10 cellular contexts compared by ENCODE assay signal in the genomic region with DNA sequence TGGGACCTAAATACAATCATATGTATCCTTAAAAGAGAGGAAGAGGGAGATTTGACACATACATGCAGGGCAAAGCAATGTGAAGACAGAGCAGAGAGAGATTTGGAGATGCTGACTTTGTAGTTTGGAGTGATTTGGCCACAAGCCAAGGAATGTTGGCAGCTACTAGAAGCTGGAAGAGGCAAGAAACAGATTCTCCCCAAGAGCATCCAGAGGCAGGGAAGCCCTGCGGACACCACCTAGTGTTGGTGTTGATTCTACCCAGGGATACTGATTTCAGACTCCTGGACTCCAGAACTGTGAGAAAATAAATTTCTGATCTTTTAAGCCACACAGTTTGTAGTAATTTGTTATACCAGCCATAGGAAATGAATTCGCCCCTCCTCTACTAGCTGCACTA.
DNase-seq lines count a peak whose midpoint lies in the region; ATAC-seq and TF ChIP-seq lines count a peak whose summit lies in the region.
"Had no signal": no experiment of that assay in that cellular context is flagged by ENCODE, and none has a peak within 500 bp of the region (broad histone marks: within the 10 kb centered on the region; RNA-seq: fewer than 3 reads in every experiment).

No MANE protein-coding gene starts in this region.

- peaks cover 4 to 8% of the 10 kb centered on the region in 2 donors for H3K9me3 Mint-ChIP-seq in activated naive CD4-positive, alpha-beta T cell treated with anti-CD3 and anti-CD28 coated beads, Interleukin-2, amount 50 U/mL, for 72 hours

- no peak overlapping the region for H3K27ac ChIP-seq in caudate nucleus (ENCODE audit: low read depth, low read length)
- no peak overlapping the region for H3K27ac ChIP-seq in lung (ENCODE audit: low read depth in 1 of 2, low read length in 1 of 2)
- H3K27ac ChIP-seq: neutrophil had no signal

- ATAC-seq in lung (ENCODE audit: insufficient read depth, low FRiP score) (peak; percentile 10), GM19463 (IDR thresholded peaks at IDR 0.05; ENCODE audit: unreplicated experiment) (no peak)
- no peak for ATAC-seq in activated naive CD4-positive, alpha-beta T cell treated with anti-CD3 and anti-CD28 coated beads, Interleukin-2, amount 50 U/mL, for 72 hours

- H3K36me3 ChIP-seq in lung (ENCODE audit: control insufficient read depth in 2 of 2, insufficient read depth in 2 of 2, low read length in 2 of 2) = no peaks in the 10 kb centered on the region
- H3K36me3 ChIP-seq: neutrophil had no signal

- peaks cover 1 to 20% of the 10 kb centered on the region in 2 donors for H3K4me1 ChIP-seq in lung (ENCODE audit: control insufficient read depth in 2 of 2, insufficient read depth in 2 of 2, low read length in 2 of 2)

- WGBS in lung, 2 donors = 64 to 83% methylated on average over 2 of the region's 2 CpGs

- H3K36me3 Mint-ChIP-seq in activated naive CD4-positive, alpha-beta T cell treated with anti-CD3 and anti-CD28 coated beads, Interleukin-2, amount 50 U/mL, for 72 hours = peaks cover 5% of the 10 kb centered on the region in 2 donors

- no peaks in the 10 kb centered on the region for H3K9me3 ChIP-seq in lung (ENCODE audit: control insufficient read depth in 2 of 2, insufficient read depth in 1 of 2, low read length in 1 of 2)
- H3K9me3 ChIP-seq: neutrophil had no signal

- no peak overlapping the region for H3K27ac Mint-ChIP-seq in activated naive CD4-positive, alpha-beta T cell treated with anti-CD3 and anti-CD28 coated beads, Interleukin-2, amount 50 U/mL, for 72 hours

- H3K4me3 ChIP-seq in lung = no peak overlapping the region

- no peaks in the 10 kb centered on the region for H3K27me3 ChIP-seq in lung (ENCODE audit: control insufficient read depth, insufficient read depth)
- H3K27me3 ChIP-seq: neutrophil had no signal

- DNase-seq in AG08395 (ENCODE audit: low spot score) = peak; percentile 39
- peak; percentile 52 for DNase-seq in NCI-H1105 treated with DMSO at 0.1 percent for 48 hours (lab: John Stamatoyannopoulos, UW)
- peak in 42 of 61 donors; percentile 0 to 76 (median 24) for DNase-seq in caudate nucleus (lab: John Stamatoyannopoulos, UW)
- peak; percentile 74 for DNase-seq in lung (ENCODE audit: low spot score)
- DNase-seq in GM20000 (ENCODE audit: low spot score) = no peak
- no peak for DNase-seq in NCI-H2227 (lab: John Stamatoyannopoulos, UW; ENCODE audit: unreplicated experiment)
- no peak for DNase-seq in activated naive CD4-positive, alpha-beta T cell treated with anti-CD3 and anti-CD28 coated beads, Interleukin-2, amount 50 U/mL, for 72 hours (ENCODE audit: low spot score in 2 of 2)
- DNase-seq: GDM1 had no signal

- TF ChIP-seq CTCF in lung (IDR thresholded peaks at IDR 0.05; ENCODE audit: control extremely low read depth, extremely low read depth) = no peak
- no peak for TF ChIP-seq CTCF in GM20000 (IDR thresholded peaks at IDR 0.05; ENCODE audit: extremely low read depth, missing control alignments)

Comparison
In these comparisons a context has a peak if more than half of its experiments do, and no peak if none do; other contexts are left out.
1. DNase-seq: peak in AG08395 (single experiment), NCI-H1105 treated with DMSO at 0.1 percent for 48 hours (single experiment), caudate nucleus (42 of 61) and lung (single experiment); none in GM20000 (single experiment), NCI-H2227 (single experiment) and activated naive CD4-positive, alpha-beta T cell treated with anti-CD3 and anti-CD28 coated beads, Interleukin-2, amount 50 U/mL, for 72 hours (0 of 2).